8 cellular contexts compared by ENCODE assay signal in genomic region chr4:56958111-56958517, GRCh38. TPM values are rescaled to one million over a fixed set of nuclear protein-coding genes. Genes with fewer than 3 reads are reported as not detected.
DNase-seq lines count a peak whose midpoint lies in the region; ATAC-seq and TF ChIP-seq lines count a peak whose summit lies in the region.

No MANE protein-coding gene starts in this region.

- H3K36me3 Mint-ChIP-seq in nephron progenitor cell (ENCODE audit: low read depth): peaks cover 15% of the 10 kb centered on the region

- no peaks in the 10 kb centered on the region for H3K27me3 Mint-ChIP-seq in nephron progenitor cell (ENCODE audit: low read depth, poor library complexity)

- DNase-seq in GM23248: peak; percentile 99
- DNase-seq in NOMO-1 treated with dmso at 0.1 percent for 144 hours (lab: John Stamatoyannopoulos, UW; ENCODE audit: unreplicated experiment): peak; percentile 92
- DNase-seq in nephron progenitor cell: peak; percentile 42
- DNase-seq in NCI-H524 treated with DMSO at 0.1 percent for 48 hours (lab: John Stamatoyannopoulos, UW): no peak
- no peak for DNase-seq in NCI-H526 treated with DMSO at 0.1 percent for 48 hours (lab: John Stamatoyannopoulos, UW)
- DNase-seq in NCI-H510A treated with DMSO at 0.1 percent for 48 hours (lab: John Stamatoyannopoulos, UW): no peak

- H3K4me1 ChIP-seq in GM23248 (ENCODE audit: insufficient read depth): peaks cover 13% of the 10 kb centered on the region

- in situ Hi-C loops in GM23248 (cut with MboI): no loop called here

- H3F3A ChIP-seq in GM23248 (ENCODE audit: insufficient read depth): peaks cover 25% of the 10 kb centered on the region

- H3K79me2 ChIP-seq in GM23248 (ENCODE audit: insufficient read depth): no peaks in the 10 kb centered on the region

- H4K20me1 ChIP-seq in GM23248 (ENCODE audit: insufficient read depth): no peaks in the 10 kb centered on the region

- no peaks in the 10 kb centered on the region for H3K27me3 ChIP-seq in GM23248 (replicated peaks; ENCODE audit: insufficient read depth)

- peak overlapping the region; percentile 94 for H3K27ac ChIP-seq in GM23248

- H3K9me3 ChIP-seq in GM23248 (ENCODE audit: low read depth): no peaks in the 10 kb centered on the region

- no peak for TF ChIP-seq CTCF in nephron progenitor cell (IDR thresholded peaks at IDR 0.05)

- peak overlapping the region; percentile 87 for H3K27ac Mint-ChIP-seq in nephron progenitor cell

- no peaks in the 10 kb centered on the region for H3K9me2 ChIP-seq in GM23248 (ENCODE audit: insufficient read depth)

- H3K4me3 Mint-ChIP-seq in nephron progenitor cell: peak overlapping the region; percentile 45

- 1% methylated on average over 7 of the region's 7 CpGs for WGBS in GM23248 (ENCODE audit: low coverage in 1 of 2, low lambda C conversion rate in 2 of 2, missing lambda C conversion rate in 2 of 2), 2 experiments

- peaks cover 17% of the 10 kb centered on the region for H3K4me1 Mint-ChIP-seq in nephron progenitor cell

- H2AFZ ChIP-seq in GM23248: peak overlapping the region; percentile 55

- H3K4me2 ChIP-seq in GM23248 (ENCODE audit: unreplicated experiment): peak overlapping the region; percentile 81

- no peaks in the 10 kb centered on the region for H3K9me3 Mint-ChIP-seq in nephron progenitor cell

- peak overlapping the region; percentile 76 for H3K9ac ChIP-seq in GM23248

- peak overlapping the region; percentile 60 for H3K4me3 ChIP-seq in GM23248

- ATAC-seq in esophagus mucosa (peak; percentile 99), GM18498 (IDR thresholded peaks at IDR 0.05; ENCODE audit: unreplicated experiment) (no peak)

- H3K36me3 ChIP-seq in GM23248 (ENCODE audit: low read depth): peaks cover under 1% of the 10 kb centered on the region; the same call in 1 of the 2 replicates

RNA-seq across cellular contexts. Expression of gene NOA1, which starts 19.3 kb away (rescaled TPM):
- total RNA-seq in GM23248 (2014; rRNA removed; shearing (Covaris generic)): 17.3 and 19.3 TPM in 2 replicates
- polyA plus RNA-seq in GM23248 (2016; fragmentation: Nextera tagmentation; extraction: Ambion mirVana): 9.1 and 9.5 TPM in 2 replicates
- 15.9 TPM for total RNA-seq in esophagus mucosa

RNA-seq across cellular contexts. Expression of gene POLR2B, which starts 20.6 kb away (rescaled TPM):
- total RNA-seq in GM23248 (2014; rRNA removed; shearing (Covaris generic)): 83.5 and 86.1 TPM in 2 replicates
- polyA plus RNA-seq in GM23248 (2016; fragmentation: Nextera tagmentation; extraction: Ambion mirVana): 47.6 and 50.8 TPM in 2 replicates
- 38.9 TPM for total RNA-seq in esophagus mucosa

RNA-seq across cellular contexts. Expression of gene REST, which starts 50.4 kb away (rescaled TPM):
- total RNA-seq in GM23248 (2014; rRNA removed; shearing (Covaris generic)): 32.9 and 36.7 TPM in 2 replicates
- 54.6 and 60.1 TPM in 2 replicates for polyA plus RNA-seq in GM23248 (2016; fragmentation: Nextera tagmentation; extraction: Ambion mirVana)
- 22.5 TPM for total RNA-seq in esophagus mucosa

Comparison
In these comparisons a context has a peak if more than half of its experiments do, and no peak if none do; other contexts are left out.
1. DNase-seq: peak in GM23248 (single experiment), NOMO-1 treated with dmso at 0.1 percent for 144 hours (single experiment) and nephron progenitor cell (single experiment); none in NCI-H524 treated with DMSO at 0.1 percent for 48 hours (single experiment), NCI-H526 treated with DMSO at 0.1 percent for 48 hours (single experiment) and NCI-H510A treated with DMSO at 0.1 percent for 48 hours (single experiment).